ENCODE assay signal across 8 cellular contexts in genomic region chr4:38132140-38132673, GRCh38.
DNase-seq lines count a peak whose midpoint lies in the region; ATAC-seq and TF ChIP-seq lines count a peak whose summit lies in the region.

No MANE protein-coding gene starts in this region.

- H3K9me3 Mint-ChIP-seq in mesothelial cell of epicardium, result no peaks in the 10 kb centered on the region

- H3K4me1 Mint-ChIP-seq in mesothelial cell of epicardium, result peaks cover 32% of the 10 kb centered on the region

- DNase-seq in activated CD4-positive, alpha-beta T cell treated with anti-CD3 and anti-CD28 coated beads for 1 hour, result peak; percentile 46
- DNase-seq in coronary artery (ENCODE audit: low spot score) (no peak), mesothelial cell of epicardium (ENCODE audit: low spot score in 2 of 2, unreplicated experiment in 2 of 2) (no peak), SIG-M5 (lab: John Stamatoyannopoulos, UW) (no peak), DMS114 treated with DMSO at 0.1 percent for 48 hours (lab: John Stamatoyannopoulos, UW; ENCODE audit: unreplicated experiment) (no peak)
- DNase-seq in stimulated activated CD8-positive, alpha-beta memory T cell treated with anti-CD3 and anti-CD28 coated beads, Interleukin-15, amount 100 ng/mL, for 4 hours (ENCODE audit: low read depth in 2 of 2), result peak; percentile 25 to 68

- peak overlapping the region; percentile 9 for H3K4me3 ChIP-seq in coronary artery

- peaks cover 21% of the 10 kb centered on the region for H3K36me3 Mint-ChIP-seq in mesothelial cell of epicardium

- peak; percentile 76 for ATAC-seq in GM18909 (IDR thresholded peaks at IDR 0.05; ENCODE audit: poor library complexity, unreplicated experiment)
- ATAC-seq in HG03103 (IDR thresholded peaks at IDR 0.05; ENCODE audit: low read depth, unreplicated experiment), result peak; percentile 67

- no peak overlapping the region for H3K4me3 Mint-ChIP-seq in mesothelial cell of epicardium

- peak overlapping the region; percentile 85 for H3K27ac Mint-ChIP-seq in mesothelial cell of epicardium

- no peak for TF ChIP-seq CTCF in coronary artery (IDR thresholded peaks at IDR 0.05)
- no peak for TF ChIP-seq CTCF in mesothelial cell of epicardium (IDR thresholded peaks at IDR 0.05; ENCODE audit: unreplicated experiment)

- H3K27me3 Mint-ChIP-seq in mesothelial cell of epicardium (ENCODE audit: low read depth), result no peaks in the 10 kb centered on the region

- peak overlapping the region; percentile 65 to 73 for H3K27ac ChIP-seq in coronary artery

Comparison
In these comparisons a context has a peak if more than half of its experiments do, and no peak if none do; other contexts are left out.
1. DNase-seq: peak in activated CD4-positive, alpha-beta T cell treated with anti-CD3 and anti-CD28 coated beads for 1 hour (single experiment) and stimulated activated CD8-positive, alpha-beta memory T cell treated with anti-CD3 and anti-CD28 coated beads, Interleukin-15, amount 100 ng/mL, for 4 hours (2 of 2); none in coronary artery (single experiment), mesothelial cell of epicardium (0 of 2), SIG-M5 (single experiment) and DMS114 treated with DMSO at 0.1 percent for 48 hours (single experiment).